ENCODE assay signal across 27 cellular contexts in the genomic region with DNA sequence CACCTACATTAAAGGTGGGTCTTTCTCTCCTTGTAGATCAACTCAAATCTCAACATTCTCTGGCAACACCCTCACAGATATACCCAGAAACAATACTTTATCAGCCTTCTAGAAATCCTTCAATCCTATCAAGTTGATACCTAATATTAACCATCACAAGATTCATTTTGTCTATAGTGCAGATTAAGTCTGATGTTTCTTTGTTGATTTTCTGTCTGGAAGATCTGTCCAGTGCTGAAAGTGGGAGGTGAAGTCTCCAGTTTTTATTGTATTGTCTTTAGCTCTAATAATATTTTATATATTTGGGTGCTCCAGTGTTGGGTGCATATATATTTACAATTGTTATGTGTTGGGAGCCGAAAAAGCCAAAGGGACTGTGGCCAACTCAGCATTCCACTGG.
"Had no signal": no experiment of that assay in that cellular context is flagged by ENCODE, and none has a peak within 500 bp of the region (broad histone marks: within the 10 kb centered on the region; RNA-seq: fewer than 3 reads in every experiment).

No MANE protein-coding gene starts in this region.

- H3K36me3 ChIP-seq: left lung, lower lobe of right lung, ovary, right atrium auricular region, stomach, thyroid gland, transverse colon, upper lobe of left lung, vagina had no signal

- DNase-seq: hippocampal formation; kidney glomerular epithelial cell; left cardiac atrium; left lung; lower lobe of right lung; midbrain; mucosa of descending colon; naive thymus-derived CD4-positive, alpha-beta T cell; ovary; stimulated activated CD4-positive, alpha-beta T cell treated with anti-CD3 and anti-CD28 coated beads, Interleukin-12 subunit alpha, Interleukin-12 subunit beta, amount 100 ng/mL, for 4 hours; stimulated activated CD4-positive, alpha-beta T cell treated with anti-CD3 and anti-CD28 coated beads, Interleukin-15, amount 100 ng/mL, for 24 hours; stimulated activated CD4-positive, alpha-beta T cell treated with anti-CD3 and anti-CD28 coated beads, Interleukin-2, amount 100 ng/mL, for 24 hours; stimulated activated CD4-positive, alpha-beta T cell treated with anti-CD3 and anti-CD28 coated beads, Interleukin-4, amount 100 ng/mL, for 1 hour; stimulated activated naive B cell treated with anti-CD40 and anti-IgM and Interleukin-4, amounts not matched to agents 10 μg/mL and 1 μg/mL and 100 μg/mL, for 72 hours; stimulated activated naive CD8-positive, alpha-beta T cell treated with anti-CD3 and anti-CD28 coated beads, Interleukin-15, Interleukin-2, amounts not matched to agents 100 U/mL and 50 U/mL, for 24 hours; stomach; testis; thyroid gland; transverse colon; upper lobe of left lung had no signal

- FAIRE-seq: keratinocyte had no signal

- H3K9me3 ChIP-seq: ovary, right atrium auricular region, testis, thyroid gland, vagina had no signal

- H3K4me1 ChIP-seq: left lung, lower lobe of right lung, right atrium auricular region, stomach, testis, thyroid gland, transverse colon, upper lobe of left lung, vagina had no signal

- H3K27me3 Mint-ChIP-seq: naive thymus-derived CD4-positive, alpha-beta T cell; natural killer cell treated with Interleukin-12 subunit alpha and Interleukin-12 subunit beta and Interleukin-15 and Interleukin-18, amount 100 ng/mL, for 72 hours; progenitor cell of endocrine pancreas; stimulated activated naive B cell treated with anti-CD40 and anti-IgM and Interleukin-4, amounts not matched to agents 10 μg/mL and 1 μg/mL and 100 μg/mL, for 72 hours had no signal

- H3K4me3 Mint-ChIP-seq: naive thymus-derived CD4-positive, alpha-beta T cell; natural killer cell treated with Interleukin-12 subunit alpha and Interleukin-12 subunit beta and Interleukin-15 and Interleukin-18, amount 100 ng/mL, for 72 hours; stimulated activated naive B cell treated with anti-CD40 and anti-IgM and Interleukin-4, amounts not matched to agents 10 μg/mL and 1 μg/mL and 100 μg/mL, for 72 hours had no signal

- H3K27ac Mint-ChIP-seq: naive thymus-derived CD4-positive, alpha-beta T cell; natural killer cell treated with Interleukin-12 subunit alpha and Interleukin-12 subunit beta and Interleukin-15 and Interleukin-18, amount 100 ng/mL, for 72 hours; progenitor cell of endocrine pancreas; stimulated activated naive B cell treated with anti-CD40 and anti-IgM and Interleukin-4, amounts not matched to agents 10 μg/mL and 1 μg/mL and 100 μg/mL, for 72 hours had no signal

- H3K36me3 Mint-ChIP-seq: stimulated activated naive B cell treated with anti-CD40 and anti-IgM and Interleukin-4, amounts not matched to agents 10 μg/mL and 1 μg/mL and 100 μg/mL, for 72 hours had no signal

- H3K27ac ChIP-seq: left lung, lower lobe of right lung, ovary, right atrium auricular region, skin epidermis, stomach, testis, thyroid gland, transverse colon, upper lobe of left lung, vagina had no signal

- H3K27me3 ChIP-seq: left lung, ovary, right atrium auricular region, stomach, testis, thyroid gland, transverse colon, upper lobe of left lung, vagina had no signal

- H3K4me1 Mint-ChIP-seq: naive thymus-derived CD4-positive, alpha-beta T cell; stimulated activated naive B cell treated with anti-CD40 and anti-IgM and Interleukin-4, amounts not matched to agents 10 μg/mL and 1 μg/mL and 100 μg/mL, for 72 hours had no signal

- H3K4me3 ChIP-seq: left lung, lower lobe of right lung, mucosa of descending colon, ovary, right atrium auricular region, skin epidermis, stomach, testis, thyroid gland, transverse colon, upper lobe of left lung, vagina had no signal

- ATAC-seq: left cardiac atrium; left lung; lower lobe of right lung; mucosa of descending colon; naive thymus-derived CD4-positive, alpha-beta T cell; natural killer cell treated with Interleukin-12 subunit alpha and Interleukin-12 subunit beta and Interleukin-15 and Interleukin-18, amount 100 ng/mL, for 72 hours; sciatic nerve; stimulated activated naive B cell treated with anti-CD40 and anti-IgM and Interleukin-4, amounts not matched to agents 10 μg/mL and 1 μg/mL and 100 μg/mL, for 72 hours; stimulated activated naive CD8-positive, alpha-beta T cell treated with anti-CD3 and anti-CD28 coated beads, Interleukin-15, Interleukin-2, amounts not matched to agents 100 U/mL and 50 U/mL, for 24 hours had no signal
